In the genomic region with DNA sequence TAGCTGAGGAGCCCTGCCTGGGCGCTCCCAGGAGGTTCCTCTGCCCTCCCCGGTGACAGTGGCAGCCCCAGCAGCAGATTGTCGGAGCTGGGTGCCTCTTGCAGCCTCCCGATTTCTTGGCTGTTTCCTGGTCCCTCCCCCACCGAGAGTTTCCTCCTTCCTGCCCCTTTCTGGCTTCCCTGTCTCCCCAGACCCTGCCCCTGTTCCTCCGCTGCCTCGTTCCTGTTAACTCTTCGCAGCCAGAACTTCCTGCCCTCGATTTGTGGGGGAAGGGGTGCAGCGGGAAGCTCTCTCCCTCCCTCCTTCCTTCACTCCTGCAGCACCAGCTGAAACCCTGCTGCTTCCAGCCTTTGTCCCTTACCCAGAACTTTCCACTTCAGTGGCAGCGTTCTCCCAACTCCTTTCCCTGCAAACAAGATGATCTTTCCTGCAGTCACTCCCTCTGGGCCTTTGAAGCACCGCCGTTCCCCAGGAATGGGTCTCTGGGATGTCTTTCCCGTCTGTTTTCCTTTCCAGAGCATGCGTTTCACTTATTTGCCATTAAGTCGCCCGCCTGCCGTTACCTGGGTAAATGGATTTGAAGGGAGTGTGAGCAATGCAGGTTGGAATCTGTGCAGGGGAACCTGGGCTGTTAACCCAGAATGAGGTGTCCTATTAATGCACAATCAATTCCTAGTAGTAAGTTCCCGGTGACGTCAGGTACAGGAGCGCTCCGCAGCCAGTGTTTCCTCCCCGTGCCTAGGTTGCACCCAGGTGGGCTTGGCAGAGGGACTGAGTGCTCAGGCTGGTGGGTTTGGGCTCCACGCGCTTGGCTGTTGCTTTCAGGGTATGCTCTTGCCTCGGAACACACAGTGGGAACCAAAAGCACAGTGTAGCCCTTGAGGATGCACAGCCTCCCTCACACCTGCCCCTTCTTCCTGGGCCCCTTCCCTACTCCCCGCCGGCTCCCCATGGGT, we compare ENCODE assay signal across 8 cellular contexts. TPM values are rescaled to one million over a fixed set of nuclear protein-coding genes. Genes with fewer than 3 reads are reported as not detected.
DNase-seq lines count a peak whose midpoint lies in the region; ATAC-seq and TF ChIP-seq lines count a peak whose summit lies in the region.

No MANE protein-coding gene starts in this region.

- no peak for TF ChIP-seq CTCF in mesothelial cell of epicardium (IDR thresholded peaks at IDR 0.05; ENCODE audit: unreplicated experiment)

- H3K27ac Mint-ChIP-seq in mesothelial cell of epicardium: peak overlapping the region; percentile 73

- no peak for ATAC-seq in GM19463 (IDR thresholded peaks at IDR 0.05; ENCODE audit: unreplicated experiment)

- peaks cover 69 to 88% of the 10 kb centered on the region in 2 donors for H3K4me1 ChIP-seq in duodenal mucosa (ENCODE audit: control insufficient read depth in 1 of 2, insufficient read depth in 2 of 2, low read length in 2 of 2)

- no peaks in the 10 kb centered on the region for H3K27me3 ChIP-seq in duodenal mucosa (ENCODE audit: control insufficient read depth in 1 of 2, insufficient read depth in 2 of 2, low read length in 2 of 2)

- DNase-seq in GF-D8 (lab: John Stamatoyannopoulos, UW) (peak; percentile 86), mesothelial cell of epicardium (ENCODE audit: low spot score in 2 of 2, unreplicated experiment in 2 of 2) (no peak), NCI-H1694 (lab: John Stamatoyannopoulos, UW) (no peak), amniotic stem cell (lab: John Stamatoyannopoulos, UW) (no peak), pons (ENCODE audit: low spot score) (no peak)

- H3K36me3 Mint-ChIP-seq in mesothelial cell of epicardium: no peaks in the 10 kb centered on the region

- H3K27ac ChIP-seq in duodenal mucosa (ENCODE audit: low read depth, low read length): peak overlapping the region; percentile 61

- H3K4me1 Mint-ChIP-seq in mesothelial cell of epicardium: peaks cover 36% of the 10 kb centered on the region

- H3K4me3 ChIP-seq in duodenal mucosa (ENCODE audit: low read depth in 1 of 2, low read length in 2 of 2): peak overlapping the region; percentile 79 to 94

- H3K9me3 ChIP-seq in duodenal mucosa (ENCODE audit: control insufficient read depth in 1 of 2, low read length in 2 of 2): no peaks in the 10 kb centered on the region

- peak overlapping the region; percentile 33 to 58 for H3K9ac ChIP-seq in duodenal mucosa (ENCODE audit: low read depth in 1 of 2, low read length in 2 of 2)

- peak overlapping the region; percentile 48 for H3K4me3 Mint-ChIP-seq in mesothelial cell of epicardium

- no peaks in the 10 kb centered on the region for H3K9me3 Mint-ChIP-seq in mesothelial cell of epicardium

- H3K36me3 ChIP-seq in duodenal mucosa (ENCODE audit: control insufficient read depth in 1 of 2, insufficient read depth in 2 of 2, low read length in 2 of 2): peaks cover 10 to 33% of the 10 kb centered on the region in 2 donors

- H3K27me3 Mint-ChIP-seq in mesothelial cell of epicardium (ENCODE audit: low read depth): no peaks in the 10 kb centered on the region

TF ChIP-seq in PFSK-1, 5 proteins besides CTCF, POLR2A, EP300 and RAD21:
- TF ChIP-seq, protein P1, sequence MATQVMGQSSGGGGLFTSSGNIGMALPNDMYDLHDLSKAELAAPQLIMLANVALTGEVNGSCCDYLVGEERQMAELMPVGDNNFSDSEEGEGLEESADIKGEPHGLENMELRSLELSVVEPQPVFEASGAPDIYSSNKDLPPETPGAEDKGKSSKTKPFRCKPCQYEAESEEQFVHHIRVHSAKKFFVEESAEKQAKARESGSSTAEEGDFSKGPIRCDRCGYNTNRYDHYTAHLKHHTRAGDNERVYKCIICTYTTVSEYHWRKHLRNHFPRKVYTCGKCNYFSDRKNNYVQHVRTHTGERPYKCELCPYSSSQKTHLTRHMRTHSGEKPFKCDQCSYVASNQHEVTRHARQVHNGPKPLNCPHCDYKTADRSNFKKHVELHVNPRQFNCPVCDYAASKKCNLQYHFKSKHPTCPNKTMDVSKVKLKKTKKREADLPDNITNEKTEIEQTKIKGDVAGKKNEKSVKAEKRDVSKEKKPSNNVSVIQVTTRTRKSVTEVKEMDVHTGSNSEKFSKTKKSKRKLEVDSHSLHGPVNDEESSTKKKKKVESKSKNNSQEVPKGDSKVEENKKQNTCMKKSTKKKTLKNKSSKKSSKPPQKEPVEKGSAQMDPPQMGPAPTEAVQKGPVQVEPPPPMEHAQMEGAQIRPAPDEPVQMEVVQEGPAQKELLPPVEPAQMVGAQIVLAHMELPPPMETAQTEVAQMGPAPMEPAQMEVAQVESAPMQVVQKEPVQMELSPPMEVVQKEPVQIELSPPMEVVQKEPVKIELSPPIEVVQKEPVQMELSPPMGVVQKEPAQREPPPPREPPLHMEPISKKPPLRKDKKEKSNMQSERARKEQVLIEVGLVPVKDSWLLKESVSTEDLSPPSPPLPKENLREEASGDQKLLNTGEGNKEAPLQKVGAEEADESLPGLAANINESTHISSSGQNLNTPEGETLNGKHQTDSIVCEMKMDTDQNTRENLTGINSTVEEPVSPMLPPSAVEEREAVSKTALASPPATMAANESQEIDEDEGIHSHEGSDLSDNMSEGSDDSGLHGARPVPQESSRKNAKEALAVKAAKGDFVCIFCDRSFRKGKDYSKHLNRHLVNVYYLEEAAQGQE (IDR thresholded peaks at IDR 0.05; ENCODE audit: insufficient read depth in 1 of 2, low read depth in 2 of 2, low read length in 2 of 2): peak in 1 of 2 experiments; percentile 53; a peak in 1 of 4 replicates
- TF ChIP-seq TAF1 (IDR thresholded peaks at IDR 0.05; ENCODE audit: borderline replicate concordance, insufficient read depth, low read length) (peak; percentile 68; the same call in 1 of the 2 replicates), FOXP2 (optimal IDR thresholded peaks at IDR 0.05; ENCODE audit: borderline replicate concordance, extremely low read depth, extremely low read length, insufficient read depth) (peak; percentile 45), SIN3A (IDR thresholded peaks at IDR 0.05; ENCODE audit: borderline replicate concordance, insufficient read depth, low read length) (peak; percentile 50; the same call in 1 of the 2 replicates), POLR2AphosphoS5 (IDR thresholded peaks at IDR 0.05; ENCODE audit: low read depth, low read length) (peak; percentile 67)

RNA-seq across cellular contexts. Expression of a gene that starts 4.3 kb away (rescaled TPM):
- polyA plus RNA-seq in PFSK-1 (2012; ENCODE audit: insufficient read length, low read depth): 195 TPM
- total RNA-seq in mesothelial cell of epicardium: 46.4 to 48.4 TPM (median 46.5 TPM) in 3 replicates

RNA-seq across cellular contexts. Expression of a gene that starts 18.6 kb away (rescaled TPM):
- polyA plus RNA-seq in PFSK-1 (2012; ENCODE audit: insufficient read length, low read depth): 84.1 TPM
- total RNA-seq in mesothelial cell of epicardium: 71.3 to 78.5 TPM (median 76.5 TPM) in 3 replicates

RNA-seq across cellular contexts. Expression of a gene that starts 32.8 kb away (rescaled TPM):
- polyA plus RNA-seq in PFSK-1 (2012; ENCODE audit: insufficient read length, low read depth): 2.1 TPM
- 50.4 to 59.0 TPM (median 55.4 TPM) in 3 replicates for total RNA-seq in mesothelial cell of epicardium
